ENCODE assay signal across 22 cellular contexts in the genomic region with DNA sequence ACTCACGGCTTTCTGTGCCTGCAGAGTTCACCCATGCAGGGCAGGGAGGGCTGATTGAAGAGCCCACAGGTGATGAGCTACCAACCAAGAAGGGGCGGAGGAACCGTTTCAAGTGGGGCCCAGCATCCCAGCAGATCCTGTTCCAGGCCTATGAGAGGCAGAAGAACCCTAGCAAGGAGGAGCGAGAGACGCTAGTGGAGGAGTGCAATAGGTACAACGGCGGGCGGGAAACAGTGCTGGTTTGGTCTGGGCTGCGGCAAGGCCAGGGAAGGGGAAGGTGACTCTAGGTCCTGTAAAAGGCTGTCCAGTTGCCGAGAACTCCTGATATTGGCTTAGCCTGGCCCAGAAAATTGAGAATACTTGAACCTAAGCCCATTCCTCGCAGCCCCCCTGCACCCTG. TPM values are rescaled to one million over a fixed set of nuclear protein-coding genes. Genes with fewer than 3 reads are reported as not detected.
DNase-seq lines count a peak whose midpoint lies in the region; ATAC-seq and TF ChIP-seq lines count a peak whose summit lies in the region.
"Had no signal": no experiment of that assay in that cellular context is flagged by ENCODE, and none has a peak within 500 bp of the region (broad histone marks: within the 10 kb centered on the region; RNA-seq: fewer than 3 reads in every experiment).

No MANE protein-coding gene starts in this region.

- DNase-seq in H7 (peak; percentile 39), chondrocyte (ENCODE audit: low spot score) (peak; percentile 60), lower lobe of right lung (peak; percentile 12), cortex of kidney (lab: John Stamatoyannopoulos, UW) (no peak), 8988T (no peak)
- DNase-seq in activated naive CD4-positive, alpha-beta T cell treated with anti-CD3 and anti-CD28 coated beads for 36 hours = no peak
- DNase-seq: ACHN; AML-193; BE2C; CD4-positive, alpha-beta T cell; CD8-positive, alpha-beta memory T cell; DMS 273 treated with DMSO at 0.1 percent for 48 hours; DMS79 treated with DMSO at 0.1 percent for 48 hours; GF-D8; HCEC 1CT had no signal

- H3K36me3 ChIP-seq in H7 (replicated peaks; ENCODE audit: control insufficient read depth, insufficient read depth, low read length) (no peaks in the 10 kb centered on the region), lower lobe of right lung (no peaks in the 10 kb centered on the region)
- H3K36me3 ChIP-seq: BE2C; BLaER1 treated with 17β-estradiol and CSF1 and Interleukin-3, amounts not matched to agents 10 nM and 100 nM had no signal

- peaks cover 7% of the 10 kb centered on the region for H3K9me3 Mint-ChIP-seq in chondrocyte (ENCODE audit: low read depth)
- no peaks in the 10 kb centered on the region for H3K9me3 Mint-ChIP-seq in activated naive CD4-positive, alpha-beta T cell treated with anti-CD3 and anti-CD28 coated beads for 36 hours
- H3K9me3 Mint-ChIP-seq: CD4-positive, alpha-beta T cell; CD8-positive, alpha-beta memory T cell had no signal

- no peaks in the 10 kb centered on the region for H3K9me3 ChIP-seq in lower lobe of right lung
- H3K9me3 ChIP-seq: A549; BE2C; BLaER1 treated with 17β-estradiol and CSF1 and Interleukin-3, amounts not matched to agents 10 nM and 100 nM had no signal

- no peak for ATAC-seq in lower lobe of right lung
- ATAC-seq: A549, GM23338 had no signal

- TF ChIP-seq CTCF in chondrocyte (IDR thresholded peaks at IDR 0.05) = no peak
- no peak for TF ChIP-seq CTCF in lower lobe of right lung (IDR thresholded peaks at IDR 0.05)

- no peaks in the 10 kb centered on the region for H3K36me3 Mint-ChIP-seq in chondrocyte (ENCODE audit: low read depth)
- no peaks in the 10 kb centered on the region for H3K36me3 Mint-ChIP-seq in activated naive CD4-positive, alpha-beta T cell treated with anti-CD3 and anti-CD28 coated beads for 36 hours (ENCODE audit: low read depth)
- H3K36me3 Mint-ChIP-seq: CD14-positive monocyte had no signal

- no peak overlapping the region for H3K27ac Mint-ChIP-seq in chondrocyte (ENCODE audit: unreplicated experiment)
- H3K27ac Mint-ChIP-seq in activated naive CD4-positive, alpha-beta T cell treated with anti-CD3 and anti-CD28 coated beads for 36 hours = no peak overlapping the region
- H3K27ac Mint-ChIP-seq: CD4-positive, alpha-beta T cell; GM23338 had no signal

- H3K27me3 Mint-ChIP-seq in chondrocyte (ENCODE audit: low read depth) = peaks cover 33% of the 10 kb centered on the region
- H3K27me3 Mint-ChIP-seq in activated naive CD4-positive, alpha-beta T cell treated with anti-CD3 and anti-CD28 coated beads for 36 hours (ENCODE audit: low read depth) = peaks cover 5% of the 10 kb centered on the region

- no peaks in the 10 kb centered on the region for H3K4me1 ChIP-seq in lower lobe of right lung
- H3K4me1 ChIP-seq: A549, BE2C had no signal

- H3K4me3 Mint-ChIP-seq in chondrocyte (ENCODE audit: unreplicated experiment) = no peak overlapping the region
- no peak overlapping the region for H3K4me3 Mint-ChIP-seq in activated naive CD4-positive, alpha-beta T cell treated with anti-CD3 and anti-CD28 coated beads for 36 hours
- H3K4me3 Mint-ChIP-seq: CD14-positive monocyte; CD4-positive, alpha-beta T cell; CD8-positive, alpha-beta memory T cell; GM23338 had no signal

- intact Hi-C loops in lower lobe of right lung (cut with DNase I) = no loop called here
- intact Hi-C loops in activated naive CD4-positive, alpha-beta T cell treated with anti-CD3 and anti-CD28 coated beads for 36 hours (cut with micrococcal nuclease) = no loop called here

- H3K4me3 ChIP-seq in H7 (ENCODE audit: insufficient read depth, low read depth, low read length) = no peak overlapping the region
- no peak overlapping the region for H3K4me3 ChIP-seq in lower lobe of right lung
- H3K4me3 ChIP-seq: A549; BLaER1 treated with 17β-estradiol and CSF1 and Interleukin-3, amounts not matched to agents 10 nM and 100 nM; GM23338 had no signal

- H3K4me1 Mint-ChIP-seq in chondrocyte (ENCODE audit: low read depth) = peaks cover 3% of the 10 kb centered on the region
- H3K4me1 Mint-ChIP-seq in activated naive CD4-positive, alpha-beta T cell treated with anti-CD3 and anti-CD28 coated beads for 36 hours (ENCODE audit: low read depth) = no peaks in the 10 kb centered on the region
- H3K4me1 Mint-ChIP-seq: CD14-positive monocyte; CD8-positive, alpha-beta memory T cell; GM23338 had no signal

- H3K27me3 ChIP-seq in H7 (ENCODE audit: control insufficient read depth, insufficient read depth, low read length) (no peaks in the 10 kb centered on the region), lower lobe of right lung (ENCODE audit: low read depth) (peaks cover 4% of the 10 kb centered on the region)
- H3K27me3 ChIP-seq: BE2C; BLaER1 treated with 17β-estradiol and CSF1 and Interleukin-3, amounts not matched to agents 10 nM and 100 nM had no signal

- no peak overlapping the region for H3K27ac ChIP-seq in lower lobe of right lung
- H3K27ac ChIP-seq: 22Rv1; A549; BLaER1 treated with 17β-estradiol and CSF1 and Interleukin-3, amounts not matched to agents 10 nM and 100 nM had no signal

- CTCF ChIA-PET in activated naive CD4-positive, alpha-beta T cell treated with anti-CD3 and anti-CD28 coated beads for 36 hours (lab: Charles Lee) = interaction anchor here (0.9 to 1.1 kb wide), 2 partner anchors 11 to 13 kb away, joined by 3 to 8 read pairs; no protein-coding TSS in a partner anchor

RNA-seq across cellular contexts. Expression of gene HNF1A, which starts 15.2 kb away (rescaled TPM):
- not detected in 2 replicates for total RNA-seq in H7 (2014; rRNA removed; shearing (Covaris generic))
- total RNA-seq in chondrocyte = not detected in 3 replicates
- 0.24 TPM for total RNA-seq in lower lobe of right lung
- total RNA-seq in activated naive CD4-positive, alpha-beta T cell treated with anti-CD3 and anti-CD28 coated beads for 36 hours = not detected
- total RNA-seq: CD4-positive, alpha-beta T cell; CD8-positive, alpha-beta memory T cell; Daoy; G401; GM23338 had no signal

RNA-seq across cellular contexts. Expression of gene C12orf43, which starts 22.8 kb away (rescaled TPM):
- 11.8 and 15.0 TPM in 2 replicates for total RNA-seq in H7 (2014; rRNA removed; shearing (Covaris generic))
- 12.1 to 14.2 TPM (median 14.1 TPM) in 3 replicates for total RNA-seq in chondrocyte
- total RNA-seq in lower lobe of right lung = 12.3 TPM
- 10 to 100 TPM; 14.1 to 15.0 TPM for total RNA-seq in activated naive CD4-positive, alpha-beta T cell treated with anti-CD3 and anti-CD28 coated beads for 36 hours

RNA-seq across cellular contexts. Expression of gene OASL, which starts 45.5 kb away (rescaled TPM):
- total RNA-seq in H7 (2014; rRNA removed; shearing (Covaris generic)) = not detected in 2 replicates
- total RNA-seq in chondrocyte = not detected in 3 replicates
- total RNA-seq in lower lobe of right lung = 21.1 TPM
- 10 to 100 TPM; 12.4 to 13.4 TPM for total RNA-seq in activated naive CD4-positive, alpha-beta T cell treated with anti-CD3 and anti-CD28 coated beads for 36 hours
- total RNA-seq: G401, GM23338 had no signal

Comparison
In these comparisons a context has a peak if more than half of its experiments do, and no peak if none do; other contexts are left out.
1. DNase-seq: peak in H7 (single experiment), chondrocyte (single experiment) and lower lobe of right lung (single experiment); none in activated naive CD4-positive, alpha-beta T cell treated with anti-CD3 and anti-CD28 coated beads for 36 hours (single experiment), cortex of kidney (single experiment) and 8988T (single experiment).
2. RNA of gene OASL, which starts 45.5 kb away (total RNA-seq): 21.1 TPM in lower lobe of right lung (single experiment) and 12.4 to 13.4 TPM in activated naive CD4-positive, alpha-beta T cell treated with anti-CD3 and anti-CD28 coated beads for 36 hours; not detected in H7 and not detected in chondrocyte; every median in the first group is over 10 times any median in the second.